ENCODE assay signal across 8 cellular contexts in genomic region chr7:42242381-42242780, GRCh38. TPM values are rescaled to one million over a fixed set of nuclear protein-coding genes. Genes with fewer than 3 reads are reported as not detected.
"Had no signal": no experiment of that assay in that cellular context is flagged by ENCODE, and none has a peak within 500 bp of the region (broad histone marks: within the 10 kb centered on the region; RNA-seq: fewer than 3 reads in every experiment).

No MANE protein-coding gene starts in this region.

- DNase-seq: GM23248, GOT3, H7, HFFc6, IMR-90 had no signal

- H3K27ac Mint-ChIP-seq: HFFc6 had no signal

- ATAC-seq: HCT116, K562 had no signal

- H3K4me3 Mint-ChIP-seq: HFFc6 had no signal

- H3K9me3 Mint-ChIP-seq: HFFc6 had no signal

RNA-seq across cellular contexts. Expression of gene GLI3, which starts 5.4 kb away (rescaled TPM):
- total RNA-seq: HT-29 had no signal
